Comparison of ENCODE assay signal across 17 cellular contexts in the genomic region with DNA sequence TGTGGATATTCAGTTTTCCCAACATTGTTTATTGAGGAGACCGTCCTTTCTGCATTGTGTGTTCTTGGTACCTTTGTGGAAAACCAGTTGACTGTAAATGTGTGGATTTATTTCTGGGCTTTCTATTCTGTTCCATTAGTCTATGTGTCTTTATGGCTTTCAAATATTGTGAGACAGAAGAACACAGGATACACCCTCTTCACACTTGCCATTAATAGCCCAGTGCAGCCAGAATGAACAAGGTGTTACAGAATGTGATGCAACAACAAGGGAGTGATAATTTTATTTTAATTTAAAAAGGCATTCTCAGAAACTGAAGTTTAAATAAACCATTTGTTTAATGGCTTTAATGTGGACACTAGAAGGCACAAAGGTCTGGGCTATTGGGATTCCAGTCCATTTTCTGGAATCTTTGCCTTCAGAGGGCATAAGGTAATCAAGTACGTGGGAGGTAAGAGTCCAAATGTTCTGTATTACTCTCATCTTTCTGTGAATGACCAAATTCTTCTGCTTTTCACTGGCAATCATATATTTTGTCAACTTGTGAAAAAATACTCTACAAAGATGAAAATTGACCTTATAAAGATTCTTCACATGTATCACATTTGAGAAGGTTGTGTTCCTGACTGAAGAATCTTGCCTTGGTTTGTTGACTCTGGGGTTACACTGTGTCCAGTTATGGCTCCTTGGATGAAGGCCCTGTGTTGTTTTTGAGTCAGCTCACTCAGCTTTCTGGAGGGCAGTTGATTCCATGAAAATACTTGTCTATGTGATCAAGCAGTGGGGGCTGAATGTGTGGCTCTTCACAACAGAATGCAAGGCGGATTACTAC.
DNase-seq lines count a peak whose midpoint lies in the region; ATAC-seq and TF ChIP-seq lines count a peak whose summit lies in the region.
"Had no signal": no experiment of that assay in that cellular context is flagged by ENCODE, and none has a peak within 500 bp of the region (broad histone marks: within the 10 kb centered on the region; RNA-seq: fewer than 3 reads in every experiment).

No MANE protein-coding gene starts in this region.

- H3K27ac ChIP-seq in ascending aorta, result peak overlapping the region; percentile 91 to 92

- H3K36me3 ChIP-seq in ascending aorta, result no peaks in the 10 kb centered on the region

- intact Hi-C loops in ascending aorta (cut with DNase I), result loop anchor here (10.0 kb wide), 1 partner anchor 989 kb away; a partner anchor contains a TSS

- no peak for TF ChIP-seq CTCF in HFFc6 (IDR thresholded peaks at IDR 0.05)
- TF ChIP-seq CTCF in ascending aorta (IDR thresholded peaks at IDR 0.05), result no peak

- H3K27me3 ChIP-seq in ascending aorta, result no peaks in the 10 kb centered on the region

- no peaks in the 10 kb centered on the region for H3K27me3 Mint-ChIP-seq in HFFc6 (ENCODE audit: insufficient read depth)
- H3K27me3 Mint-ChIP-seq: B cell; CD4-positive, alpha-beta T cell had no signal

- H3K9me3 Mint-ChIP-seq in HFFc6, result no peaks in the 10 kb centered on the region
- H3K9me3 Mint-ChIP-seq: CD4-positive, alpha-beta T cell; GM23338 had no signal

- 0 out of 2 replicates have a peak overlapping the region, but pooled peaks have one; percentile 24 for H3K27ac Mint-ChIP-seq in HFFc6
- H3K27ac Mint-ChIP-seq: B cell; CD4-positive, alpha-beta T cell; GM23338 had no signal

- H3K4me1 Mint-ChIP-seq in HFFc6 (ENCODE audit: low read depth), result peaks cover 35% of the 10 kb centered on the region
- H3K4me1 Mint-ChIP-seq: B cell had no signal

- no peak overlapping the region for H3K4me3 ChIP-seq in ascending aorta
- H3K4me3 ChIP-seq: GM23338 had no signal

- peaks cover 17 to 30% of the 10 kb centered on the region in 2 donors for H3K4me1 ChIP-seq in ascending aorta

- H3K9me3 ChIP-seq in ascending aorta, result no peaks in the 10 kb centered on the region

- DNase-seq in HFFc6 (peak; percentile 39), ascending aorta (ENCODE audit: low spot score in 2 of 2) (no peak), fibroblast of peridontal ligament (ENCODE audit: extremely low read depth) (peak; percentile 29), stromal cell of bone marrow (ENCODE audit: low read depth) (peak; percentile 54)
- no peak for DNase-seq in activated T-cell treated with anti-CD3 and anti-CD28 coated beads, Interleukin-2, amount 50 U/mL, for 1 hour
- DNase-seq: Calu3; CD4-positive, alpha-beta T cell; NCI-H1105 treated with DMSO at 0.1 percent for 48 hours; NCI-H187; NCI-H2171; NCI-H774; SHP77 had no signal

- no peak overlapping the region for H3K4me3 Mint-ChIP-seq in HFFc6
- H3K4me3 Mint-ChIP-seq: B cell; CD4-positive, alpha-beta T cell; GM23338 had no signal

- H3K36me3 Mint-ChIP-seq in HFFc6 (ENCODE audit: low read depth), result no peaks in the 10 kb centered on the region

- ATAC-seq in GM19328 (IDR thresholded peaks at IDR 0.05; ENCODE audit: unreplicated experiment) (no peak), HG03095 (IDR thresholded peaks at IDR 0.05; ENCODE audit: unreplicated experiment) (no peak)
- ATAC-seq: GM23338, Panc1 had no signal

Comparison
In these comparisons a context has a peak if more than half of its experiments do, and no peak if none do; other contexts are left out.
1. DNase-seq: peak in HFFc6 (single experiment), fibroblast of peridontal ligament (single experiment) and stromal cell of bone marrow (single experiment); none in ascending aorta (0 of 2) and activated T-cell treated with anti-CD3 and anti-CD28 coated beads, Interleukin-2, amount 50 U/mL, for 1 hour (single experiment).